1 cellular context compared by ENCODE assay signal in the genomic region with DNA sequence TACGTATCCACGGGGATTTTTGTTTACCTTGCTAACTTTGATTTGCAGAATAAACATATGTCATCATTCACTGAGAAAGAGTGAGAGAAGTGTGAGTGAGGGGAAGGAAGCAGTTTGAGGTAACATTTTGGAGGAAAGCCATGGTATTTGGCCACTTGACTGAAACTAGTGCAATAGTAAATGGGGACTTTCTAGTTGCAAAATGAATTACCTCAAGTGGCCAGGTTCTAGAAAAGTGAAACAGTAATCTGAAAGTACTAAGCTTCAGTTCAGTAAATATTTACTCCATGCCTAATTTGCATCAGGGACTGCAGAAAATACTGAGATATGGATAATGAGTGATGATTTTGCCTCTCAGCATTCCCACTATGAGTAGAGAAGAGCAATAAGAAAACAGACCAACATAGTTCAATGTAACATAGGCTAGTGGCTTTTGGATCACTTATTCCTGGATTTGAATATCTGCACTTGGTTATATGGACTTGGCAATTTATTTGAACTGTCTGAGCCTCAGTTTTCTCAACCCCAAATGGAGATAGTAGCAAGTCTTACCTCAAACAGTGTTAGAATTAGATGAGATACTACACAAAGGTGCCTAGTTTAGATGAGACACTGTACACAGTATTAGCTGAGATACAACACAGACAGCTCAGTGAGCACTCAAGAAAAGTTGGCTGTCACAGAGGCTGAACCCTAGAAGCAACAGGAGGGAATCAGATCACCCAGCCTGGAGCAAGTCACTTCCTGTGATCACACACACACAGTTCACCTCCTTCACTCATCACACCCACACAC.
TF ChIP-seq lines count a peak whose summit lies in the region.

No MANE protein-coding gene starts in this region.

TF ChIP-seq in GM12878, 131 proteins besides CTCF, POLR2A, EP300 and RAD21 (continued from another document):
- peak; percentile 70 for TF ChIP-seq RELB (IDR thresholded peaks at IDR 0.05; ENCODE audit: low read depth)
- peak; percentile 65; the same call in 1 of the 2 replicates for TF ChIP-seq ZNF217 (IDR thresholded peaks at IDR 0.05)
- TF ChIP-seq DPF2 (IDR thresholded peaks at IDR 0.05), result 0 out of 2 replicates have a peak, but pooled peaks have one; percentile 16
- peak; percentile 44 for TF ChIP-seq IKZF1 (conservative IDR thresholded peaks at IDR 0.05)
- 0 out of 2 replicates have a peak, but pooled peaks have one; percentile 29 for TF ChIP-seq NR2F1 (conservative IDR thresholded peaks at IDR 0.05)
- no peak for TF ChIP-seq YY1 (IDR thresholded peaks at IDR 0.05; ENCODE audit: low read depth, low read length)
- peak; percentile 79 for TF ChIP-seq RUNX3 (IDR thresholded peaks at IDR 0.05; ENCODE audit: low read length)
- no peak for TF ChIP-seq USF2 (IDR thresholded peaks at IDR 0.05; ENCODE audit: borderline replicate concordance, low read depth, low read length)
- peak; percentile 50; the same call in 1 of the 2 replicates for TF ChIP-seq MTA2 (IDR thresholded peaks at IDR 0.05; ENCODE audit: low read depth)
